In the genomic region with DNA sequence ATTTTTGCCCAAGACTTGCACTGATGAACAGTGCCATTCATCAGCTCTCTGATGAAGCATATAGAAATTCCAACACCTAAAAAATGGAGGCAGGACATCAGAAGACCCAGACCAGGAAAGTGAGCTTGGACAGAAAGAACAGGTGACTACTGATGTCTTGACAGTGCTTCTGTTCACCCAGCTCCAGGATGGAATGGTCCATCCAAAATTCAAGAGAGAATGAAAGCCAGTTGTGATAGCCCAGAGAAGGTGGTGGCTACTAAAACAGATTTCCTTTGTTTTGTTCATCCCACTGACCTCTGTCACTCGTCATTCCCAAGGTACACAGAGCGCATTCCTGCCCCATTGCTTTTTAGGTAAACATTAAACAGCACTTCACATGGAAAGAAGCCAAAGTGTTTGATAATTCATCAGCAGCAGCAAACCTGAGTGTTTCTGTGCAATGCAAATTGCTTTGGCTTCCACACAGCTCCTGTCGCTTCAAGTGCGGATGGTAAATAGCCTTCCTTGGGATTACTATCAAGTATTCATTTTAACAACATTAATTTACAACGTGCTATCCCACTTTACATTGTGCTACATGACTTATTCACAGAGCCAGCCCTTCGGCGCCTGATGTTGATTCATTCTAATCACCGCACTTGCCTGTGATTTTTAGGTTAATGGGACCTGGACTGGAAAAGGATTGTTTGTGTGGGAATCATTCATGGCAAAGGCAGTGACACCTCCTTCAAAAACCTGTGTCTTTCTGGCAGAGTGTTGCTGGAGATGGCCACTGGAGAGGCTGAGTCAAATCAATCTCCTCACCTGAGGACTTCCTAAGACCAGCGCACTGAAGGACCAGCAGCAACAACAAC, we compare ENCODE assay signal across 1 cellular context.
TF ChIP-seq lines count a peak whose summit lies in the region.

No MANE protein-coding gene starts in this region.

TF ChIP-seq in liver, 16 proteins besides CTCF, POLR2A, EP300 and RAD21 (continued from another document):
- TF ChIP-seq, protein P1, sequence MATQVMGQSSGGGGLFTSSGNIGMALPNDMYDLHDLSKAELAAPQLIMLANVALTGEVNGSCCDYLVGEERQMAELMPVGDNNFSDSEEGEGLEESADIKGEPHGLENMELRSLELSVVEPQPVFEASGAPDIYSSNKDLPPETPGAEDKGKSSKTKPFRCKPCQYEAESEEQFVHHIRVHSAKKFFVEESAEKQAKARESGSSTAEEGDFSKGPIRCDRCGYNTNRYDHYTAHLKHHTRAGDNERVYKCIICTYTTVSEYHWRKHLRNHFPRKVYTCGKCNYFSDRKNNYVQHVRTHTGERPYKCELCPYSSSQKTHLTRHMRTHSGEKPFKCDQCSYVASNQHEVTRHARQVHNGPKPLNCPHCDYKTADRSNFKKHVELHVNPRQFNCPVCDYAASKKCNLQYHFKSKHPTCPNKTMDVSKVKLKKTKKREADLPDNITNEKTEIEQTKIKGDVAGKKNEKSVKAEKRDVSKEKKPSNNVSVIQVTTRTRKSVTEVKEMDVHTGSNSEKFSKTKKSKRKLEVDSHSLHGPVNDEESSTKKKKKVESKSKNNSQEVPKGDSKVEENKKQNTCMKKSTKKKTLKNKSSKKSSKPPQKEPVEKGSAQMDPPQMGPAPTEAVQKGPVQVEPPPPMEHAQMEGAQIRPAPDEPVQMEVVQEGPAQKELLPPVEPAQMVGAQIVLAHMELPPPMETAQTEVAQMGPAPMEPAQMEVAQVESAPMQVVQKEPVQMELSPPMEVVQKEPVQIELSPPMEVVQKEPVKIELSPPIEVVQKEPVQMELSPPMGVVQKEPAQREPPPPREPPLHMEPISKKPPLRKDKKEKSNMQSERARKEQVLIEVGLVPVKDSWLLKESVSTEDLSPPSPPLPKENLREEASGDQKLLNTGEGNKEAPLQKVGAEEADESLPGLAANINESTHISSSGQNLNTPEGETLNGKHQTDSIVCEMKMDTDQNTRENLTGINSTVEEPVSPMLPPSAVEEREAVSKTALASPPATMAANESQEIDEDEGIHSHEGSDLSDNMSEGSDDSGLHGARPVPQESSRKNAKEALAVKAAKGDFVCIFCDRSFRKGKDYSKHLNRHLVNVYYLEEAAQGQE (IDR thresholded peaks at IDR 0.05), result peak; percentile 92
- TF ChIP-seq FOXA1 (IDR thresholded peaks at IDR 0.05) (peak; percentile 93), JUND (IDR thresholded peaks at IDR 0.05) (peak; percentile 39 to 80), HNF4G (IDR thresholded peaks at IDR 0.05) (peak; percentile 55), FOXA2 (IDR thresholded peaks at IDR 0.05) (peak; percentile 97), HNF4A (conservative IDR thresholded peaks at IDR 0.05) (peak; percentile 85)
- TF ChIP-seq, protein P2, sequence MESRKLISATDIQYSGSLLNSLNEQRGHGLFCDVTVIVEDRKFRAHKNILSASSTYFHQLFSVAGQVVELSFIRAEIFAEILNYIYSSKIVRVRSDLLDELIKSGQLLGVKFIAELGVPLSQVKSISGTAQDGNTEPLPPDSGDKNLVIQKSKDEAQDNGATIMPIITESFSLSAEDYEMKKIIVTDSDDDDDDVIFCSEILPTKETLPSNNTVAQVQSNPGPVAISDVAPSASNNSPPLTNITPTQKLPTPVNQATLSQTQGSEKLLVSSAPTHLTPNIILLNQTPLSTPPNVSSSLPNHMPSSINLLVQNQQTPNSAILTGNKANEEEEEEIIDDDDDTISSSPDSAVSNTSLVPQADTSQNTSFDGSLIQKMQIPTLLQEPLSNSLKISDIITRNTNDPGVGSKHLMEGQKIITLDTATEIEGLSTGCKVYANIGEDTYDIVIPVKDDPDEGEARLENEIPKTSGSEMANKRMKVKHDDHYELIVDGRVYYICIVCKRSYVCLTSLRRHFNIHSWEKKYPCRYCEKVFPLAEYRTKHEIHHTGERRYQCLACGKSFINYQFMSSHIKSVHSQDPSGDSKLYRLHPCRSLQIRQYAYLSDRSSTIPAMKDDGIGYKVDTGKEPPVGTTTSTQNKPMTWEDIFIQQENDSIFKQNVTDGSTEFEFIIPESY (IDR thresholded peaks at IDR 0.05), result peak; percentile 65
- TF ChIP-seq, protein P3, sequence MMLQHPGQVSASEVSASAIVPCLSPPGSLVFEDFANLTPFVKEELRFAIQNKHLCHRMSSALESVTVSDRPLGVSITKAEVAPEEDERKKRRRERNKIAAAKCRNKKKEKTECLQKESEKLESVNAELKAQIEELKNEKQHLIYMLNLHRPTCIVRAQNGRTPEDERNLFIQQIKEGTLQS (IDR thresholded peaks at IDR 0.05), result peak; percentile 46
